Comparison of ENCODE assay signal across 28 cellular contexts in the genomic region with DNA sequence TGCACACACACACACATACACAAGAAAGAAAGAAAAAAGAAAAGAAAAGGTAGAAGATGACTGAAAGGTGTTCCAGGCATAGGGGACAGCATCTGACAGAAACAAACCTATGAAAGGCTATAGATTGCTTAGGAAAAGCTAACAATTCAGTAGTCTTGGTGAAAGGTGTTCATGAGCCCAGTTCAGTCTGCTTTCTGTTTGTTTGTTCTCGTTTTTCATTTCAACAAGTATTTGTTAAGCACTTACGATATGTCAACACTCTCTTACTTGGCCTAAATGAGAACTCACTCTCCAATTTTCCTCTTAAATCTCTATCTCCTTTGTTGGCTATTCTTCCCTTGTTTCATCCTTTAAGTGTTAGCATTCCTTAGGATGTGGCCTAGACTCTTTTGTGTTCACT.
"Had no signal": no experiment of that assay in that cellular context is flagged by ENCODE, and none has a peak within 500 bp of the region (broad histone marks: within the 10 kb centered on the region; RNA-seq: fewer than 3 reads in every experiment).

No MANE protein-coding gene starts in this region.

- H3K9me3 Mint-ChIP-seq: activated T-cell treated with anti-CD3 and anti-CD28 coated beads, Interleukin-2, amount 50 U/mL, for 24 hours; activated T-helper 17 cell treated with anti-CD3 and anti-CD28 coated beads, Interleukin-2, amount 50 U/mL, for 72 hours; stimulated activated memory B cell treated with anti-CD40 and anti-IgM and Interleukin-4, amounts not matched to agents 10 μg/mL and 1 μg/mL and 100 μg/mL, for 72 hours had no signal

- ATAC-seq: activated T-helper 17 cell treated with anti-CD3 and anti-CD28 coated beads, Interleukin-2, amount 50 U/mL, for 72 hours; effector memory CD8-positive, alpha-beta T cell; esophagus mucosa; natural killer cell; stimulated activated memory B cell treated with anti-CD40 and anti-IgM and Interleukin-4, amounts not matched to agents 10 μg/mL and 1 μg/mL and 100 μg/mL, for 72 hours; WTC11 had no signal

- H3K27ac ChIP-seq: adrenal gland, ascending aorta, left ventricle myocardium inferior, sigmoid colon, stomach, testis, uterus had no signal

- H3K36me3 Mint-ChIP-seq: activated naive CD8-positive, alpha-beta T cell; natural killer cell; stimulated activated memory B cell treated with anti-CD40 and anti-IgM and Interleukin-4, amounts not matched to agents 10 μg/mL and 1 μg/mL and 100 μg/mL, for 72 hours; WTC11 had no signal

- DNase-seq: activated CD4-positive, alpha-beta T cell treated with anti-CD3 and anti-CD28 coated beads, Interleukin-2, amount 50 U/mL, for 4 hours; activated CD8-positive, alpha-beta memory T cell treated with anti-CD3 and anti-CD28 coated beads for 24 hours; activated CD8-positive, alpha-beta memory T cell treated with anti-CD3 and anti-CD28 coated beads, Interleukin-2, amount 50 U/mL, for 4 hours; activated T-cell treated with anti-CD3 and anti-CD28 coated beads, Interleukin-2, amount 50 U/mL, for 24 hours; adrenal gland; central memory CD4-positive, alpha-beta T cell; effector memory CD8-positive, alpha-beta T cell; foreskin melanocyte; hippocampal formation; kidney glomerular epithelial cell; left ventricle myocardium inferior; mammary epithelial cell; midbrain; natural killer cell; retina; sigmoid colon; stimulated activated CD4-positive, alpha-beta T cell treated with anti-CD3 and anti-CD28 coated beads, Interleukin-15, amount 100 ng/mL, for 24 hours; stomach; testis; trophoblast cell; uterus had no signal

- H3K27ac Mint-ChIP-seq: activated naive CD8-positive, alpha-beta T cell; activated T-cell treated with anti-CD3 and anti-CD28 coated beads, Interleukin-2, amount 50 U/mL, for 24 hours; activated T-helper 17 cell treated with anti-CD3 and anti-CD28 coated beads, Interleukin-2, amount 50 U/mL, for 72 hours; effector memory CD8-positive, alpha-beta T cell; natural killer cell; progenitor cell of endocrine pancreas; stimulated activated memory B cell treated with anti-CD40 and anti-IgM and Interleukin-4, amounts not matched to agents 10 μg/mL and 1 μg/mL and 100 μg/mL, for 72 hours had no signal
